25 cellular contexts compared by ENCODE assay signal in the genomic region with DNA sequence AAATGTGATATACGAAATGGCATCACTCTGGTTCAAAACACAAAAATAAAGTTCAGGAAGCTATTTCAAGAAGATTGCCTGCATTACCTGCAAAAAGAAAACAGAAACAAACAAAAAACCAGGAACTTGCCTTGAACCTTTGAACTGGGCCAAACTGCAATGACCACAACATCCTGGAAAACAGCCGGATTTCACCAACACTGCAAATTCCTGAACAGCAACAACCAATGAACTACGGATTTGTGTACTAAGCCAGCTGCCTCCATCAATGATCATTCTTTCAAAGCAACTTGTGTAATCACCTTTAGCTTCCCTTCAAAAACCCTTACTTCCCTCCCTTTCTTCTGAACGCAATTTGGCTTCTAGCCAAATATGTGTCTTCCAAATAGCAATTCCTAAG.
DNase-seq lines count a peak whose midpoint lies in the region; ATAC-seq and TF ChIP-seq lines count a peak whose summit lies in the region.
"Had no signal": no experiment of that assay in that cellular context is flagged by ENCODE, and none has a peak within 500 bp of the region (broad histone marks: within the 10 kb centered on the region; RNA-seq: fewer than 3 reads in every experiment).

No MANE protein-coding gene starts in this region.

- H3K9ac ChIP-seq in BLaER1 treated with 17β-estradiol and CSF1 and Interleukin-3, amounts not matched to agents 10 nM and 100 nM: no peak overlapping the region
- H3K9ac ChIP-seq: BLaER1 had no signal

- TF ChIP-seq CTCF in fibroblast of mammary gland (conservative IDR thresholded peaks at IDR 0.05; ENCODE audit: control insufficient read depth, insufficient read depth, low read depth, low read length) (no peak), testis (IDR thresholded peaks at IDR 0.05) (no peak), stomach (IDR thresholded peaks at IDR 0.05) (no peak)

- H3K4me2 ChIP-seq in BLaER1 treated with 17β-estradiol and CSF1 and Interleukin-3, amounts not matched to agents 10 nM and 100 nM: peak overlapping the region in 6 of 11 experiments; percentile 2 to 22 (median 14); a peak in 6 of 22 replicates
- H3K4me2 ChIP-seq: BLaER1 had no signal

- H3K36me3 ChIP-seq in BLaER1 treated with 17β-estradiol and CSF1 and Interleukin-3, amounts not matched to agents 10 nM and 100 nM: no peaks in the 10 kb centered on the region
- H3K36me3 ChIP-seq in testis (ENCODE audit: low read depth, missing control alignments): no peaks in the 10 kb centered on the region
- no peaks in the 10 kb centered on the region for H3K36me3 ChIP-seq in stomach
- H3K36me3 ChIP-seq: BLaER1, pancreas, Peyer's patch, SJCRH30 had no signal

- intact Hi-C loops in testis (cut with DNase I; ENCODE audit: low total_unique reads): no loop called here
- intact Hi-C loops in stomach (cut with DNase I; ENCODE audit: low total_unique reads): no loop called here

- peaks cover 0 to 19% (median 14%) of the 10 kb centered on the region in 11 experiments; a peak in 12 of 22 replicates for H3K27me3 ChIP-seq in BLaER1 treated with 17β-estradiol and CSF1 and Interleukin-3, amounts not matched to agents 10 nM and 100 nM
- H3K27me3 ChIP-seq in testis (no peaks in the 10 kb centered on the region), stomach (no peaks in the 10 kb centered on the region)
- H3K27me3 ChIP-seq: Peyer's patch, SJCRH30 had no signal

- WGBS in testis, 2 donors: 45 to 47% methylated on average over 4 of the region's 4 CpGs
- WGBS in stomach, 5 donors: 35 to 45% (median 37%) methylated on average over 4 of the region's 4 CpGs

- H3K27ac ChIP-seq in BLaER1 treated with 17β-estradiol and CSF1 and Interleukin-3, amounts not matched to agents 10 nM and 100 nM: no peak overlapping the region
- H3K27ac ChIP-seq in testis: no peak overlapping the region
- no peak overlapping the region for H3K27ac ChIP-seq in stomach
- H3K27ac ChIP-seq: BLaER1, pancreas, Peyer's patch, SJCRH30 had no signal

- peaks cover 0 to 7% (median 4%) of the 10 kb centered on the region in 10 experiments; a peak in 7 of 20 replicates for H3K4me1 ChIP-seq in BLaER1 treated with 17β-estradiol and CSF1 and Interleukin-3, amounts not matched to agents 10 nM and 100 nM
- H3K4me1 ChIP-seq in testis (no peaks in the 10 kb centered on the region), stomach (no peaks in the 10 kb centered on the region)
- H3K4me1 ChIP-seq: BLaER1, Caco-2, pancreas, Peyer's patch, SJCRH30 had no signal

- H3K9me3 ChIP-seq in BLaER1 treated with 17β-estradiol and CSF1 and Interleukin-3, amounts not matched to agents 10 nM and 100 nM (replicated peaks in 1 of 11): peaks cover 5 to 12% (median 10%) of the 10 kb centered on the region in 11 experiments
- H3K9me3 ChIP-seq in testis (no peaks in the 10 kb centered on the region), stomach (peaks cover 0 to 8% (median 1%) of the 10 kb centered on the region in 4 donors)
- H3K9me3 ChIP-seq: Caco-2, pancreas, Peyer's patch, SJCRH30 had no signal

- TF ChIP-seq EP300 in stomach (IDR thresholded peaks at IDR 0.05): no peak

- DNase-seq in astrocyte of the hippocampus (ENCODE audit: low read depth, low spot score): peak; percentile 11
- DNase-seq in fibroblast of mammary gland (ENCODE audit: low read depth): peak; percentile 44
- DNase-seq in renal cortical epithelial cell (ENCODE audit: low read depth): peak; percentile 62
- DNase-seq in stimulated activated CD4-positive, alpha-beta T cell treated with anti-CD3 and anti-CD28 coated beads, Interleukin-12 subunit alpha, Interleukin-12 subunit beta, amount 100 ng/mL, for 4 hours: no peak
- no peak for DNase-seq in testis
- no peak for DNase-seq in stomach
- DNase-seq: ACHN; activated CD4-positive, alpha-beta T cell treated with anti-CD3 and anti-CD28 coated beads, Interleukin-2, amount 50 U/mL, for 1 hour; activated naive CD4-positive, alpha-beta T cell treated with anti-CD3 and anti-CD28 coated beads for 36 hours; amniotic stem cell; Caco-2; DMS79; GF-D8; NCI-H1105; NCI-H187 treated with DMSO at 0.1 percent for 48 hours; pancreas; Peyer's patch; stimulated activated naive CD4-positive, alpha-beta T cell treated with Interleukin-2 at 50 U/mL for 16 hours had no signal

- no peak for TF ChIP-seq POLR2A in testis (IDR thresholded peaks at IDR 0.05)
- TF ChIP-seq POLR2A in stomach (IDR thresholded peaks at IDR 0.05): no peak

- no peaks in the 10 kb centered on the region for H4K20me1 ChIP-seq in BLaER1 treated with 17β-estradiol and CSF1 and Interleukin-3, amounts not matched to agents 10 nM and 100 nM
- H4K20me1 ChIP-seq: BLaER1 had no signal

- H3K4me3 ChIP-seq in BLaER1 treated with 17β-estradiol and CSF1 and Interleukin-3, amounts not matched to agents 10 nM and 100 nM: no peak overlapping the region
- H3K4me3 ChIP-seq in fibroblast of mammary gland (ENCODE audit: control insufficient read depth, low read depth, low read length): no peak overlapping the region
- H3K4me3 ChIP-seq in testis: no peak overlapping the region
- no peak overlapping the region for H3K4me3 ChIP-seq in stomach
- H3K4me3 ChIP-seq: BLaER1, lung, pancreas, Peyer's patch, SJCRH30 had no signal

- no peak for ATAC-seq in HG03460 (IDR thresholded peaks at IDR 0.05; ENCODE audit: unreplicated experiment)
- ATAC-seq: sciatic nerve, WTC11 had no signal

Comparison
In these comparisons a context has a peak if more than half of its experiments do, and no peak if none do; other contexts are left out.
1. DNase-seq: peak in astrocyte of the hippocampus (single experiment), fibroblast of mammary gland (single experiment) and renal cortical epithelial cell (single experiment); none in stimulated activated CD4-positive, alpha-beta T cell treated with anti-CD3 and anti-CD28 coated beads, Interleukin-12 subunit alpha, Interleukin-12 subunit beta, amount 100 ng/mL, for 4 hours (single experiment), testis (single experiment) and stomach (single experiment).